Comparison of ENCODE assay signal across 20 cellular contexts in the genomic region with DNA sequence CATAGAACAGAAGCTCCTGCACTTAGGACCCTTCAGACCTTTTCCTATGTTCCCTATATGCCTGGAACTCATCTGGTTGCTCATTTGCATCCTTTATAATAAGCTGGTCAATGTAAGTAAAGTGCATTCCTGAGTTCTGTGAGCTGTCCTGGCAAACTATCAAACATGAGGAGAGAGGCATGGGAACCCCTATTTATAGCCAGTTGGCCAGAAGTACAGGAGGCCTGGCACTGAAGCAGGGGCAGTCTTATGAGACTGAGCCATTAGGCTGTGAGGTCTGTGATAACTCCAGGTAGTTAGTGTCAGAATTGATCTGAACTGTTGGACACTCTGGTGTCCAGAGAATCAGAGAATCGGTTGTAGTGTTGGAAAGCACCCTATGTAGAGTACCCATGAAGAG.
DNase-seq lines count a peak whose midpoint lies in the region; ATAC-seq and TF ChIP-seq lines count a peak whose summit lies in the region.
"Had no signal": no experiment of that assay in that cellular context is flagged by ENCODE, and none has a peak within 500 bp of the region (broad histone marks: within the 10 kb centered on the region; RNA-seq: fewer than 3 reads in every experiment).

No MANE protein-coding gene starts in this region.

- H3K27me3 ChIP-seq in BLaER1: no peaks in the 10 kb centered on the region
- H3K27me3 ChIP-seq: BE2C, SJSA1 had no signal

- H3K4me1 ChIP-seq in BLaER1: peaks cover 80% of the 10 kb centered on the region
- H3K4me1 ChIP-seq: BE2C had no signal

- peaks cover 7% of the 10 kb centered on the region; the same call in 1 of the 2 replicates for H4K20me1 ChIP-seq in BLaER1

- CTCF ChIA-PET in activated CD8-positive, alpha-beta T cell treated with anti-CD3 and anti-CD28 coated beads for 36 hours (lab: Charles Lee): interaction anchor here (1.0 to 3.6 kb wide), 3 partner anchors 11 to 610 kb away, joined by 3 to 14 read pairs (median 4); no protein-coding TSS in a partner anchor

- no peaks in the 10 kb centered on the region for H3K36me3 Mint-ChIP-seq in HFFc6 (ENCODE audit: low read depth)
- H3K36me3 Mint-ChIP-seq in activated CD8-positive, alpha-beta T cell treated with anti-CD3 and anti-CD28 coated beads for 36 hours (ENCODE audit: low read depth): no peaks in the 10 kb centered on the region
- H3K36me3 Mint-ChIP-seq: naive thymus-derived CD8-positive, alpha-beta T cell had no signal

- H3K4me3 ChIP-seq in BLaER1 (no peak overlapping the region), choroid plexus epithelial cell (ENCODE audit: low read depth, low read length) (no peak overlapping the region)
- H3K4me3 ChIP-seq: dorsolateral prefrontal cortex, GM23338, SJSA1 had no signal

- H3K27me3 Mint-ChIP-seq in HFFc6 (ENCODE audit: insufficient read depth): no peaks in the 10 kb centered on the region
- no peaks in the 10 kb centered on the region for H3K27me3 Mint-ChIP-seq in activated CD8-positive, alpha-beta T cell treated with anti-CD3 and anti-CD28 coated beads for 36 hours
- H3K27me3 Mint-ChIP-seq: naive thymus-derived CD8-positive, alpha-beta T cell had no signal

- H3K4me3 Mint-ChIP-seq in HFFc6: peak overlapping the region; percentile 7; the same call in 1 of the 2 replicates
- H3K4me3 Mint-ChIP-seq in activated CD8-positive, alpha-beta T cell treated with anti-CD3 and anti-CD28 coated beads for 36 hours: no peak overlapping the region
- H3K4me3 Mint-ChIP-seq: activated T-helper 1 cell treated with anti-CD3 and anti-CD28 coated beads, Interleukin-12 subunit alpha, Interleukin-12 subunit beta, Interleukin-2, Interleukin-4 antibody, amounts not matched to agents 30 ng/mL and 10 ng/mL and 1 ng/mL, durations not matched to agents 14 hours and 24 hours and 36 hours; GM23338 had no signal

- H3K4me2 ChIP-seq in BLaER1: peak overlapping the region; percentile 79
- H3K4me2 ChIP-seq: GM23338 had no signal

- no peaks in the 10 kb centered on the region for H3K9me3 Mint-ChIP-seq in HFFc6
- H3K9me3 Mint-ChIP-seq in activated CD8-positive, alpha-beta T cell treated with anti-CD3 and anti-CD28 coated beads for 36 hours: no peaks in the 10 kb centered on the region
- H3K9me3 Mint-ChIP-seq: activated T-helper 1 cell treated with anti-CD3 and anti-CD28 coated beads, Interleukin-12 subunit alpha, Interleukin-12 subunit beta, Interleukin-2, Interleukin-4 antibody, amounts not matched to agents 30 ng/mL and 10 ng/mL and 1 ng/mL, durations not matched to agents 14 hours and 24 hours and 36 hours; GM23338; naive thymus-derived CD8-positive, alpha-beta T cell had no signal

- peak; percentile 58 for DNase-seq in HFFc6
- peak; percentile 59 for DNase-seq in choroid plexus epithelial cell (ENCODE audit: low read depth)
- peak; percentile 34 for DNase-seq in iris pigment epithelial cell (ENCODE audit: low read depth)
- DNase-seq in NCI-H774 (lab: John Stamatoyannopoulos, UW): no peak
- DNase-seq in superior temporal gyrus (ENCODE audit: extremely low spot score): no peak
- DNase-seq in activated CD8-positive, alpha-beta T cell treated with anti-CD3 and anti-CD28 coated beads for 36 hours: no peak
- no peak for DNase-seq in DMS153 (lab: John Stamatoyannopoulos, UW)
- DNase-seq: activated CD4-positive, alpha-beta T cell treated with anti-CD3 and anti-CD28 coated beads, Interleukin-2, amount 50 U/mL, for 4 hours; BE2C; DMS79 treated with DMSO at 0.1 percent for 48 hours; dorsolateral prefrontal cortex; naive thymus-derived CD8-positive, alpha-beta T cell; NCI-H187; NCI-H446 treated with DMSO at 0.1 percent for 48 hours; substantia nigra had no signal

- H3K36me3 ChIP-seq in BLaER1: no peaks in the 10 kb centered on the region
- H3K36me3 ChIP-seq: BE2C, SJSA1 had no signal

- H3K4me1 Mint-ChIP-seq in HFFc6 (ENCODE audit: low read depth): peaks cover 60% of the 10 kb centered on the region
- H3K4me1 Mint-ChIP-seq in activated CD8-positive, alpha-beta T cell treated with anti-CD3 and anti-CD28 coated beads for 36 hours (ENCODE audit: low read depth): peaks cover 56% of the 10 kb centered on the region

- intact Hi-C loops in activated CD8-positive, alpha-beta T cell treated with anti-CD3 and anti-CD28 coated beads for 36 hours (cut with micrococcal nuclease): loop anchor here (10.0 kb wide), 1 partner anchor 148 kb away; no protein-coding TSS in a partner anchor

- TF ChIP-seq CTCF in HFFc6 (IDR thresholded peaks at IDR 0.05): no peak
- TF ChIP-seq CTCF in choroid plexus epithelial cell (conservative IDR thresholded peaks at IDR 0.05; ENCODE audit: low read depth, low read length): no peak
- no peak for TF ChIP-seq CTCF in activated CD8-positive, alpha-beta T cell treated with anti-CD3 and anti-CD28 coated beads for 36 hours (IDR thresholded peaks at IDR 0.05)

- no peak overlapping the region for H3K27ac ChIP-seq in BLaER1
- H3K27ac ChIP-seq: dorsolateral prefrontal cortex, SJSA1 had no signal

- no peak for ATAC-seq in activated CD8-positive, alpha-beta T cell treated with anti-CD3 and anti-CD28 coated beads for 36 hours
- ATAC-seq: esophagus mucosa; GM23338; naive thymus-derived CD8-positive, alpha-beta T cell had no signal

- POLR2A ChIA-PET in activated CD8-positive, alpha-beta T cell treated with anti-CD3 and anti-CD28 coated beads for 36 hours (lab: Charles Lee): interaction anchor here (1.1 kb wide), 1 partner anchor 41 kb away, joined by 3 read pairs; no protein-coding TSS in a partner anchor

- H3K9me3 ChIP-seq in BLaER1: no peaks in the 10 kb centered on the region
- H3K9me3 ChIP-seq: BE2C, SJSA1 had no signal

- no peak overlapping the region for H3K9ac ChIP-seq in BLaER1

- H3K27ac Mint-ChIP-seq in HFFc6: peak overlapping the region; percentile 29; the same call in 1 of the 2 replicates
- H3K27ac Mint-ChIP-seq in activated CD8-positive, alpha-beta T cell treated with anti-CD3 and anti-CD28 coated beads for 36 hours: no peak overlapping the region
- H3K27ac Mint-ChIP-seq: GM23338 had no signal

Comparison
In these comparisons a context has a peak if more than half of its experiments do, and no peak if none do; other contexts are left out.
1. DNase-seq: peak in HFFc6 (single experiment), choroid plexus epithelial cell (single experiment) and iris pigment epithelial cell (single experiment); none in NCI-H774 (single experiment), superior temporal gyrus (single experiment), activated CD8-positive, alpha-beta T cell treated with anti-CD3 and anti-CD28 coated beads for 36 hours (single experiment) and DMS153 (single experiment).